ENCODE assay signal across 9 cellular contexts in the genomic region with DNA sequence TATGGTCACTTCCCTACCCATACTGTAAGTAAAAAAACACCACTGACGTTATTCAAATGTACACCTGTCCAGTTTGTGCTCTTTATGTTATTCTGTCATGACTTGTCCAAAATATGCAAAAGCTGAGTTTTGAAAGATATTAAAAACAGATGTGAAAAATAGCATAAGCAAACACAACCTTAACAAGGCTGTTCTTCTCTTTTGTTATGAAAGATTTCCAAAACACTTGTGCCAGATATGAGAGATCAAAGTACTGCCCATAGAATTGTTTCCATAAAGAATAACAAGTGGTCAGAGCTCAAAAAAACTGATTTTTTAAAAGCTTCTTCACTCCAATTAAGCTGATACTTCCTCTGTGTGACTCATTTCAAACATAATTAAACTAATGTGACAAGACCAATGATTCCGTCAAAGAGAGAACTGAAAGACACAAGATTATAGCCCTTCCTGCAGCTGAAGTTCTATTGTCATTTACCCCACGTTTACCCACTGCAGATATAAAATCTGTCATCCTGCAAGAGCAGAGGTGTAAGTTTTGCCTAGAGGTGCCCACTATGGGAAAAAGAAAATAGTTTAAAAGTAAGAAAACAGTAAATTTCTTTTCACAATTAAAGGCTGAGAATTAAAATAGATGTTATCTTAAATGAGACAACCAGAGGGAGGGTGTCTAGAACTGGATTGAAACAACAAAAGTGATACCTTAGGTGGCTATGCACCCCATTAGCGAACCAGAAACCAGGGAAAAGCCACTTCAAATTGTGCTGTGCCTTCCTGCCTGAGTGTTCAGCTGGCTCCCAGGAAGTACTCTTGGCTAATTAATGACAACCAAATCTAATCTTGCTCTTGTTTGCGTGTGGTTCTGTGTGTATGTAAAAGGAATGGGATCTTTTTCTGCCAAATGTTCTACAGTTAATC. TPM values are rescaled to one million over a fixed set of nuclear protein-coding genes. Genes with fewer than 3 reads are reported as not detected.
A peak's percentile ranks its signal among the peaks of the same experiment; 100 is the strongest.
DNase-seq lines count a peak whose midpoint lies in the region; ATAC-seq and TF ChIP-seq lines count a peak whose summit lies in the region.
"Had no signal": no experiment of that assay in that cellular context is flagged by ENCODE, and none has a peak within 500 bp of the region (broad histone marks: within the 10 kb centered on the region; RNA-seq: fewer than 3 reads in every experiment).

No MANE protein-coding gene starts in this region.

- DNase-seq in DMS153 (lab: John Stamatoyannopoulos, UW) (peak; percentile 87), activated B cell treated with CpG ODN at 0.5 μM for 24 hours (no peak), EL (no peak), smooth muscle cell (lab: John Stamatoyannopoulos, UW; ENCODE audit: unreplicated experiment) (no peak), T-helper 17 cell (no peak)
- no peak for DNase-seq in effector CD4-positive, alpha-beta T cell
- DNase-seq: CD4-positive, CD25-positive, alpha-beta regulatory T cell had no signal

- H3K9ac ChIP-seq in KMS-11 (no peak overlapping the region), smooth muscle cell (ENCODE audit: low read depth) (no peak overlapping the region)

- CTCF ChIA-PET in activated B cell treated with CpG ODN at 0.5 μM for 24 hours (lab: Charles Lee) = interaction anchor here (0.9 to 2.2 kb wide), 3 partner anchors 15 to 63 kb away, joined by 4 to 8 read pairs (median 8); no protein-coding TSS in a partner anchor

- H3K27ac ChIP-seq in KMS-11 = no peak overlapping the region; the same call in 1 of the 2 replicates
- no peak overlapping the region for H3K27ac ChIP-seq in smooth muscle cell (ENCODE audit: low read depth)

- peaks cover 20% of the 10 kb centered on the region for H3K4me1 Mint-ChIP-seq in activated B cell treated with CpG ODN at 0.5 μM for 24 hours
- H3K4me1 Mint-ChIP-seq in T-helper 17 cell = no peaks in the 10 kb centered on the region
- H3K4me1 Mint-ChIP-seq: CD4-positive, CD25-positive, alpha-beta regulatory T cell had no signal

- no peaks in the 10 kb centered on the region for H3K9me3 Mint-ChIP-seq in activated B cell treated with CpG ODN at 0.5 μM for 24 hours

- H3F3A ChIP-seq in smooth muscle cell (ENCODE audit: low read depth) = no peaks in the 10 kb centered on the region

- H3K36me3 ChIP-seq in KMS-11 (ENCODE audit: insufficient read depth) (no peaks in the 10 kb centered on the region), smooth muscle cell (ENCODE audit: low read depth) (no peaks in the 10 kb centered on the region)

- H3K9me3 ChIP-seq in smooth muscle cell (replicated peaks; ENCODE audit: low read depth) (no peaks in the 10 kb centered on the region), T-helper 17 cell (ENCODE audit: control insufficient read depth, low read length, poor library complexity, severe bottlenecking) (no peaks in the 10 kb centered on the region)

- H3K4me3 Mint-ChIP-seq in activated B cell treated with CpG ODN at 0.5 μM for 24 hours = peak overlapping the region; percentile 48
- no peak overlapping the region for H3K4me3 Mint-ChIP-seq in T-helper 17 cell
- H3K4me3 Mint-ChIP-seq: CD4-positive, CD25-positive, alpha-beta regulatory T cell had no signal

- no peaks in the 10 kb centered on the region for H4K20me1 ChIP-seq in KMS-11 (ENCODE audit: insufficient read depth)
- no peaks in the 10 kb centered on the region for H4K20me1 ChIP-seq in smooth muscle cell (ENCODE audit: low read depth)

- H3K27ac Mint-ChIP-seq in activated B cell treated with CpG ODN at 0.5 μM for 24 hours = peak overlapping the region; percentile 80
- H3K27ac Mint-ChIP-seq in T-helper 17 cell = no peak overlapping the region

- H3K4me1 ChIP-seq in KMS-11 (ENCODE audit: low read depth, poor library complexity, severe bottlenecking) (peaks cover 7% of the 10 kb centered on the region), smooth muscle cell (ENCODE audit: low read depth) (peaks cover 6% of the 10 kb centered on the region)

- H3K4me2 ChIP-seq in KMS-11 = 0 out of 2 replicates have a peak overlapping the region, but pooled peaks have one; percentile 17
- no peak overlapping the region for H3K4me2 ChIP-seq in smooth muscle cell

- H3K4me3 ChIP-seq in KMS-11 (IDR thresholded peaks at IDR 0.05; ENCODE audit: insufficient read depth, low read depth, low read length) = no peak overlapping the region
- H3K4me3 ChIP-seq in smooth muscle cell = no peak overlapping the region

- WGBS in smooth muscle cell (ENCODE audit: low lambda C conversion rate) = 58% methylated on average over 5 of the region's 5 CpGs

- H3K36me3 Mint-ChIP-seq in activated B cell treated with CpG ODN at 0.5 μM for 24 hours (ENCODE audit: low read depth) (no peaks in the 10 kb centered on the region), T-helper 17 cell (ENCODE audit: low read depth) (peaks cover 4% of the 10 kb centered on the region)
- H3K36me3 Mint-ChIP-seq: CD4-positive, CD25-positive, alpha-beta regulatory T cell had no signal

- H3K27me3 ChIP-seq in KMS-11 (ENCODE audit: insufficient read depth, low read depth) = no peaks in the 10 kb centered on the region
- H3K27me3 ChIP-seq in smooth muscle cell (ENCODE audit: low read depth) = no peaks in the 10 kb centered on the region

- H3K79me2 ChIP-seq in KMS-11 (ENCODE audit: insufficient read depth, low read depth) = no peaks in the 10 kb centered on the region
- H3K79me2 ChIP-seq in smooth muscle cell (ENCODE audit: low read depth) = no peaks in the 10 kb centered on the region

- intact Hi-C loops in activated B cell treated with CpG ODN at 0.5 μM for 24 hours (cut with micrococcal nuclease) = loop anchor here (1.0 to 5.0 kb wide), 6 partner anchors 13 to 542 kb away; a partner anchor contains a TSS

- POLR2A ChIA-PET in activated B cell treated with CpG ODN at 0.5 μM for 24 hours (lab: Charles Lee) = interaction anchor here (1.0 to 2.3 kb wide), 5 partner anchors 13 to 331 kb away, joined by 3 to 14 read pairs (median 9); a partner anchor contains a TSS

- peak; percentile 93 for ATAC-seq in GM21515 (IDR thresholded peaks at IDR 0.05; ENCODE audit: unreplicated experiment)
- ATAC-seq in activated B cell treated with CpG ODN at 0.5 μM for 24 hours (ENCODE audit: low read depth) = peak; percentile 76
- no peak for ATAC-seq in T-helper 17 cell

- no peak for TF ChIP-seq CTCF in KMS-11 (conservative IDR thresholded peaks at IDR 0.05; ENCODE audit: low read depth, low read length)
- no peak for TF ChIP-seq CTCF in activated B cell treated with CpG ODN at 0.5 μM for 24 hours (IDR thresholded peaks at IDR 0.05)
- no peak for TF ChIP-seq CTCF in smooth muscle cell (IDR thresholded peaks at IDR 0.05; ENCODE audit: borderline replicate concordance, insufficient read depth, poor library complexity, severe bottlenecking)

- H2AFZ ChIP-seq in KMS-11 (ENCODE audit: low read depth) = no peak overlapping the region
- H2AFZ ChIP-seq in smooth muscle cell (ENCODE audit: low read depth) = no peak overlapping the region

- no peaks in the 10 kb centered on the region for H3K27me3 Mint-ChIP-seq in activated B cell treated with CpG ODN at 0.5 μM for 24 hours
- H3K27me3 Mint-ChIP-seq in T-helper 17 cell = peaks cover 7% of the 10 kb centered on the region
- H3K27me3 Mint-ChIP-seq: CD4-positive, CD25-positive, alpha-beta regulatory T cell had no signal

RNA-seq across cellular contexts. Expression of a gene that starts 30.1 kb away (rescaled TPM):
- total RNA-seq in activated B cell treated with CpG ODN at 0.5 μM for 24 hours (4.0 TPM in 2 replicates), smooth muscle cell (0.09 TPM in 1 of 2 replicates, not detected in the other), T-helper 17 cell (1 to 10 TPM; 1.4 to 1.7 TPM)
- polyA plus RNA-seq in smooth muscle cell = 0.28 TPM in 1 of 2 replicates, not detected in the other
- total RNA-seq: CD4-positive, CD25-positive, alpha-beta regulatory T cell had no signal
